In the genomic region with DNA sequence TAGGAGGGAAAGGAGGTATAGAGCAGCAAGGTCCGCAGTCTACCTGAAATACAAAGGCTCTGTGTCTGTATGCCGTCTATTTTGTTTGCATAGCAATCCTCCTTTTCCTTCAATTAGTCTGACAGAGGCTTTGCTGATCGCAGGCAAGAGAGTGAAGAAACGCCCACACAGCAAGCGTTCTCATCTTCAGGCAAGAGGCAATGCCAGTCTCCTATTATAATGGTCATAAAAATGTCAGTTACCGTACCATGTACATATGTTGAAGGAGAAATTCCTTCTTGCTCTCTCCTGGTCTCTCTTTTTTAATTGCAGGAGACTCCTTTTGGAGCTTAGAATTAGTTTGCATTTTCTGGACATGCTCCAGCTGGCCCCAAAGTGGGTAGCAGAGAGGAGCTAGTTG, we compare ENCODE assay signal across 20 cellular contexts.
DNase-seq lines count a peak whose midpoint lies in the region; ATAC-seq and TF ChIP-seq lines count a peak whose summit lies in the region.
"Had no signal": no experiment of that assay in that cellular context is flagged by ENCODE, and none has a peak within 500 bp of the region (broad histone marks: within the 10 kb centered on the region; RNA-seq: fewer than 3 reads in every experiment).

No MANE protein-coding gene starts in this region.

- H3K27me3 Mint-ChIP-seq in activated CD8-positive, alpha-beta T cell treated with anti-CD3 and anti-CD28 coated beads, Interleukin-2, amount 10 ng/mL, durations not matched to agents 7 days and 5 days (ENCODE audit: low read depth): no peaks in the 10 kb centered on the region
- no peaks in the 10 kb centered on the region for H3K27me3 Mint-ChIP-seq in activated CD8-positive, alpha-beta T cell treated with anti-CD3 and anti-CD28 coated beads for 36 hours
- H3K27me3 Mint-ChIP-seq: CD4-positive, CD25-positive, alpha-beta regulatory T cell had no signal

- TF ChIP-seq POLR2A in stomach (IDR thresholded peaks at IDR 0.05): no peak

- H3K4me3 ChIP-seq in lower lobe of right lung (no peak overlapping the region), stomach (no peak overlapping the region)
- H3K4me3 ChIP-seq: BLaER1 had no signal

- no peaks in the 10 kb centered on the region for H3K36me3 ChIP-seq in lower lobe of right lung
- no peaks in the 10 kb centered on the region for H3K36me3 ChIP-seq in stomach
- H3K36me3 ChIP-seq: BLaER1 had no signal

- H3K36me3 Mint-ChIP-seq in activated CD8-positive, alpha-beta T cell treated with anti-CD3 and anti-CD28 coated beads, Interleukin-2, amount 10 ng/mL, durations not matched to agents 7 days and 5 days (ENCODE audit: low read depth): peaks cover 11% of the 10 kb centered on the region
- peaks cover 3% of the 10 kb centered on the region for H3K36me3 Mint-ChIP-seq in activated CD8-positive, alpha-beta T cell treated with anti-CD3 and anti-CD28 coated beads for 36 hours (ENCODE audit: low read depth)
- H3K36me3 Mint-ChIP-seq: CD4-positive, CD25-positive, alpha-beta regulatory T cell had no signal

- H3K27ac ChIP-seq in lower lobe of right lung: no peak overlapping the region
- H3K27ac ChIP-seq in stomach: no peak overlapping the region
- H3K27ac ChIP-seq: BLaER1, RWPE1 had no signal

- no peak for TF ChIP-seq CTCF in activated CD8-positive, alpha-beta T cell treated with anti-CD3 and anti-CD28 coated beads for 36 hours (IDR thresholded peaks at IDR 0.05)
- TF ChIP-seq CTCF in lower lobe of right lung (IDR thresholded peaks at IDR 0.05) (no peak), stomach (IDR thresholded peaks at IDR 0.05) (no peak)

- CTCF ChIA-PET in activated CD8-positive, alpha-beta T cell treated with anti-CD3 and anti-CD28 coated beads, Interleukin-2, amount 10 ng/mL, durations not matched to agents 7 days and 5 days (lab: Charles Lee): no interaction called here
- CTCF ChIA-PET in activated CD8-positive, alpha-beta T cell treated with anti-CD3 and anti-CD28 coated beads for 36 hours (lab: Charles Lee): no interaction called here

- intact Hi-C loops in activated CD8-positive, alpha-beta T cell treated with anti-CD3 and anti-CD28 coated beads for 36 hours (cut with micrococcal nuclease): no loop called here
- intact Hi-C loops in lower lobe of right lung (cut with DNase I): no loop called here
- intact Hi-C loops in stomach (cut with DNase I; ENCODE audit: low total_unique reads): no loop called here

- H3K27ac Mint-ChIP-seq in activated CD8-positive, alpha-beta T cell treated with anti-CD3 and anti-CD28 coated beads, Interleukin-2, amount 10 ng/mL, durations not matched to agents 7 days and 5 days: peak overlapping the region; percentile 26
- H3K27ac Mint-ChIP-seq in activated CD8-positive, alpha-beta T cell treated with anti-CD3 and anti-CD28 coated beads for 36 hours: no peak overlapping the region

- no peak overlapping the region for H3K4me3 Mint-ChIP-seq in activated CD8-positive, alpha-beta T cell treated with anti-CD3 and anti-CD28 coated beads, Interleukin-2, amount 10 ng/mL, durations not matched to agents 7 days and 5 days
- H3K4me3 Mint-ChIP-seq in activated CD8-positive, alpha-beta T cell treated with anti-CD3 and anti-CD28 coated beads for 36 hours: no peak overlapping the region
- H3K4me3 Mint-ChIP-seq: CD4-positive, CD25-positive, alpha-beta regulatory T cell had no signal

- H3K27me3 ChIP-seq in lower lobe of right lung (ENCODE audit: low read depth): no peaks in the 10 kb centered on the region
- no peaks in the 10 kb centered on the region for H3K27me3 ChIP-seq in stomach
- H3K27me3 ChIP-seq: BLaER1 had no signal

- 73 to 81% (median 78%) methylated on average over 6 of the region's 6 CpGs for WGBS in stomach, 5 donors

- ATAC-seq in activated CD8-positive, alpha-beta T cell treated with anti-CD3 and anti-CD28 coated beads, Interleukin-2, amount 10 ng/mL, durations not matched to agents 7 days and 5 days: no peak
- ATAC-seq in activated CD8-positive, alpha-beta T cell treated with anti-CD3 and anti-CD28 coated beads for 36 hours: no peak
- ATAC-seq in lower lobe of right lung (no peak), HG02870 (IDR thresholded peaks at IDR 0.05; ENCODE audit: unreplicated experiment) (no peak)
- ATAC-seq: Panc1 had no signal

- peaks cover 3% of the 10 kb centered on the region for H3K9me3 Mint-ChIP-seq in activated CD8-positive, alpha-beta T cell treated with anti-CD3 and anti-CD28 coated beads, Interleukin-2, amount 10 ng/mL, durations not matched to agents 7 days and 5 days (ENCODE audit: insufficient read depth)
- peaks cover 4% of the 10 kb centered on the region for H3K9me3 Mint-ChIP-seq in activated CD8-positive, alpha-beta T cell treated with anti-CD3 and anti-CD28 coated beads for 36 hours
- H3K9me3 Mint-ChIP-seq: CD4-positive, CD25-positive, alpha-beta regulatory T cell had no signal

- H3K9me3 ChIP-seq in lower lobe of right lung: no peaks in the 10 kb centered on the region
- H3K9me3 ChIP-seq in stomach: no peaks in the 10 kb centered on the region

- H3K4me1 ChIP-seq in lower lobe of right lung: peaks cover 7% of the 10 kb centered on the region
- H3K4me1 ChIP-seq in stomach: peaks cover 0 to 2% (median under 1%) of the 10 kb centered on the region in 4 donors

- no peak for TF ChIP-seq EP300 in stomach (IDR thresholded peaks at IDR 0.05)

- POLR2A ChIA-PET in activated CD8-positive, alpha-beta T cell treated with anti-CD3 and anti-CD28 coated beads, Interleukin-2, amount 10 ng/mL, durations not matched to agents 7 days and 5 days (lab: Charles Lee): no interaction called here
- POLR2A ChIA-PET in activated CD8-positive, alpha-beta T cell treated with anti-CD3 and anti-CD28 coated beads for 36 hours (lab: Charles Lee): interaction anchor here (0.9 kb wide), 2 partner anchors 11 to 140 kb away, joined by 3 read pairs; a partner anchor contains a TSS

- no peak for DNase-seq in activated CD8-positive, alpha-beta T cell treated with anti-CD3 and anti-CD28 coated beads, Interleukin-2, amount 10 ng/mL, durations not matched to agents 7 days and 5 days
- no peak for DNase-seq in activated CD8-positive, alpha-beta T cell treated with anti-CD3 and anti-CD28 coated beads for 36 hours
- peak; percentile 20 for DNase-seq in NCI-H526 treated with DMSO at 0.1 percent for 48 hours (lab: John Stamatoyannopoulos, UW)
- peak; percentile 43 for DNase-seq in islet precursor cell
- no peak for DNase-seq in DMS114 treated with DMSO at 0.1 percent for 48 hours (lab: John Stamatoyannopoulos, UW; ENCODE audit: unreplicated experiment)
- DNase-seq in lower lobe of right lung: no peak
- no peak for DNase-seq in stomach
- DNase-seq: 8988T; CD4-positive, CD25-positive, alpha-beta regulatory T cell; HCEC 1CT; NCI-H1048; NCI-H1694; NCI-H2029 treated with DMSO at 0.1 percent for 48 hours; NCI-H2171; NCI-H524; SHP77 had no signal

- H3K4me1 Mint-ChIP-seq in activated CD8-positive, alpha-beta T cell treated with anti-CD3 and anti-CD28 coated beads, Interleukin-2, amount 10 ng/mL, durations not matched to agents 7 days and 5 days (ENCODE audit: low read depth): peaks cover 39% of the 10 kb centered on the region
- H3K4me1 Mint-ChIP-seq in activated CD8-positive, alpha-beta T cell treated with anti-CD3 and anti-CD28 coated beads for 36 hours (ENCODE audit: low read depth): peaks cover 22% of the 10 kb centered on the region

Comparison
In these comparisons a context has a peak if more than half of its experiments do, and no peak if none do; other contexts are left out.
1. DNase-seq: peak in NCI-H526 treated with DMSO at 0.1 percent for 48 hours (single experiment) and islet precursor cell (single experiment); none in activated CD8-positive, alpha-beta T cell treated with anti-CD3 and anti-CD28 coated beads, Interleukin-2, amount 10 ng/mL, durations not matched to agents 7 days and 5 days (single experiment), activated CD8-positive, alpha-beta T cell treated with anti-CD3 and anti-CD28 coated beads for 36 hours (single experiment), DMS114 treated with DMSO at 0.1 percent for 48 hours (single experiment), lower lobe of right lung (single experiment) and stomach (single experiment).